Comparison of ENCODE assay signal across 10 cellular contexts in the genomic region with DNA sequence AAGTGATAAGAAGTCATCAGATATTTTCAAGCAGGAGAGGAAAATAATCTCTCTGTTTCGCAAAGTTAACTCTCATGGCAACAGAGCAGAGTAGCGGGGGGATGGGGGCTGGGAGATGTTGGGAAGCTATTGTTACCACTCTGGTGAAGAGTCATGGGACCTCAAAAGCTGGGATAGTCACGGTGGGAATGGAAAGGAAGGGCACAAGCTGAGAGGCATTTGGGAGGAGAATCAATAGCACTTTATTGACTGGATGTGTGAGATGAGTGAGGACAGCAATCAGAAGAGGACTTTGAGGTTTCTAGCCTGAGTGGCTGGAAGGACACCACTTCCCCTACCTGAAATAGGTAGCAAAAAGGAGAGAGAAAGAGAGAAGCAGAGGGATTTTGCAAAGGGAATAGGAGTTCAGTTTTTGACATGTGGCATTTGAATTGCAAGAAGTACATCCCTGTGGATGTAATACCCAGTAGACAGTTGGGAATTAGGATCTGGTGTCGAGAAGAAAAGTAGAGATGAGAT. TPM values are rescaled to one million over a fixed set of nuclear protein-coding genes. Genes with fewer than 3 reads are reported as not detected.
DNase-seq lines count a peak whose midpoint lies in the region; ATAC-seq, FAIRE-seq and TF ChIP-seq lines count a peak whose summit lies in the region.
"Had no signal": no experiment of that assay in that cellular context is flagged by ENCODE, and none has a peak within 500 bp of the region (broad histone marks: within the 10 kb centered on the region; RNA-seq: fewer than 3 reads in every experiment).

No MANE protein-coding gene starts in this region.

- in situ Hi-C loops in astrocyte of the spinal cord (cut with HindIII; ENCODE audit: low sequenced_read_pairs), result no loop called here

- H3K4me1 Mint-ChIP-seq in activated CD4-positive, alpha-beta T cell treated with anti-CD3 and anti-CD28 coated beads, Interleukin-2, amount 10 ng/mL, durations not matched to agents 7 days and 5 days, result peaks cover 40% of the 10 kb centered on the region

- ATAC-seq in left colon, result peak; percentile 2

- WGBS in thymus, result 25% methylated on average over 4 of the region's 4 CpGs

- no peak overlapping the region for H3K27ac Mint-ChIP-seq in activated CD4-positive, alpha-beta T cell treated with anti-CD3 and anti-CD28 coated beads, Interleukin-2, amount 10 ng/mL, durations not matched to agents 7 days and 5 days

- H3K27ac ChIP-seq in thymus (ENCODE audit: low read depth), result peak overlapping the region; percentile 99

- H3K9me3 ChIP-seq in thymus (ENCODE audit: control insufficient read depth), result no peaks in the 10 kb centered on the region

- H3K36me3 ChIP-seq in thymus (ENCODE audit: control insufficient read depth, insufficient read depth), result no peaks in the 10 kb centered on the region

- no peaks in the 10 kb centered on the region for H3K27me3 Mint-ChIP-seq in activated CD4-positive, alpha-beta T cell treated with anti-CD3 and anti-CD28 coated beads, Interleukin-2, amount 10 ng/mL, durations not matched to agents 7 days and 5 days
- H3K27me3 Mint-ChIP-seq: central memory CD8-positive, alpha-beta T cell had no signal

- TF ChIP-seq CTCF in astrocyte of the spinal cord (IDR thresholded peaks at IDR 0.05; ENCODE audit: low read depth, low read length), result no peak

- POLR2A ChIA-PET in activated CD4-positive, alpha-beta T cell treated with anti-CD3 and anti-CD28 coated beads, Interleukin-2, amount 10 ng/mL, durations not matched to agents 7 days and 5 days (lab: Charles Lee), result interaction anchor here (0.6 to 1.6 kb wide), 2 partner anchors 27 to 607 kb away, joined by 3 to 7 read pairs; a partner anchor contains a TSS

- H3K36me3 Mint-ChIP-seq in activated CD4-positive, alpha-beta T cell treated with anti-CD3 and anti-CD28 coated beads, Interleukin-2, amount 10 ng/mL, durations not matched to agents 7 days and 5 days (ENCODE audit: low read depth), result peaks cover 3% of the 10 kb centered on the region

- CTCF ChIA-PET in activated CD4-positive, alpha-beta T cell treated with anti-CD3 and anti-CD28 coated beads, Interleukin-2, amount 10 ng/mL, durations not matched to agents 7 days and 5 days (lab: Charles Lee), result interaction anchor here (1.0 to 1.7 kb wide), 5 partner anchors 9 to 135 kb away, joined by 3 to 5 read pairs (median 3); a partner anchor contains a TSS

- H3K4me1 ChIP-seq in thymus (ENCODE audit: control insufficient read depth, insufficient read depth, low read length), result peaks cover 34% of the 10 kb centered on the region

- peak overlapping the region; percentile 61 for H3K4me3 ChIP-seq in astrocyte of the spinal cord (ENCODE audit: low read depth, low read length)
- H3K4me3 ChIP-seq in thymus (ENCODE audit: low read length), result peak overlapping the region; percentile 55

- H3K4me3 Mint-ChIP-seq in activated CD4-positive, alpha-beta T cell treated with anti-CD3 and anti-CD28 coated beads, Interleukin-2, amount 10 ng/mL, durations not matched to agents 7 days and 5 days, result no peak overlapping the region
- H3K4me3 Mint-ChIP-seq: central memory CD8-positive, alpha-beta T cell had no signal

- no peaks in the 10 kb centered on the region for H3K9me3 Mint-ChIP-seq in activated CD4-positive, alpha-beta T cell treated with anti-CD3 and anti-CD28 coated beads, Interleukin-2, amount 10 ng/mL, durations not matched to agents 7 days and 5 days
- H3K9me3 Mint-ChIP-seq: central memory CD8-positive, alpha-beta T cell had no signal

- peak; percentile 50 for DNase-seq in DMS79 treated with DMSO at 0.1 percent for 48 hours (lab: John Stamatoyannopoulos, UW)
- no peak for DNase-seq in DMS79 (lab: John Stamatoyannopoulos, UW)
- peak; percentile 29 for DNase-seq in astrocyte of the spinal cord (ENCODE audit: low read depth, low spot score)
- DNase-seq in left colon, result no peak
- no peak for DNase-seq in activated CD4-positive, alpha-beta T cell treated with anti-CD3 and anti-CD28 coated beads, Interleukin-2, amount 10 ng/mL, durations not matched to agents 7 days and 5 days
- no peak for DNase-seq in GM19239 (ENCODE audit: insufficient read length, low spot score)
- no peak for DNase-seq in activated effector memory CD4-positive, alpha-beta T cell treated with anti-CD3 and anti-CD28 coated beads, Interleukin-2, amount 50 U/mL, for 16 hours

- intact Hi-C loops in left colon (cut with DNase I, micrococcal nuclease), result no loop called here

- FAIRE-seq in GM19239 (lab: Jason Lieb, UNC), result no peak
- FAIRE-seq: A204.1 had no signal

- no peaks in the 10 kb centered on the region for H3K27me3 ChIP-seq in thymus (ENCODE audit: control insufficient read depth, insufficient read depth)

RNA-seq across cellular contexts. Expression of a gene that starts 27.2 kb away (rescaled TPM):
- 10 to 100 TPM; 70.9 to 90.1 TPM for total RNA-seq in left colon
- 26.0 TPM for polyA plus RNA-seq in thymus
- 100 to 1,000 TPM; 117 to 129 TPM for total RNA-seq in activated CD4-positive, alpha-beta T cell treated with anti-CD3 and anti-CD28 coated beads, Interleukin-2, amount 10 ng/mL, durations not matched to agents 7 days and 5 days

RNA-seq across cellular contexts. Expression of a gene that starts 44.2 kb away (rescaled TPM):
- under 1 TPM in 1 of 2 donors, not detected in 1; 0.20 TPM for total RNA-seq in left colon
- 6.1 TPM for polyA plus RNA-seq in thymus
- total RNA-seq in activated CD4-positive, alpha-beta T cell treated with anti-CD3 and anti-CD28 coated beads, Interleukin-2, amount 10 ng/mL, durations not matched to agents 7 days and 5 days, result not detected

Comparison
In these comparisons a context has a peak if more than half of its experiments do, and no peak if none do; other contexts are left out.
1. DNase-seq: peak in DMS79 treated with DMSO at 0.1 percent for 48 hours (single experiment) and astrocyte of the spinal cord (single experiment); none in DMS79 (single experiment), left colon (0 of 2), activated CD4-positive, alpha-beta T cell treated with anti-CD3 and anti-CD28 coated beads, Interleukin-2, amount 10 ng/mL, durations not matched to agents 7 days and 5 days (single experiment), GM19239 (single experiment) and activated effector memory CD4-positive, alpha-beta T cell treated with anti-CD3 and anti-CD28 coated beads, Interleukin-2, amount 50 U/mL, for 16 hours (single experiment).